Comparison of ENCODE assay signal across 1 cellular context in the genomic region with DNA sequence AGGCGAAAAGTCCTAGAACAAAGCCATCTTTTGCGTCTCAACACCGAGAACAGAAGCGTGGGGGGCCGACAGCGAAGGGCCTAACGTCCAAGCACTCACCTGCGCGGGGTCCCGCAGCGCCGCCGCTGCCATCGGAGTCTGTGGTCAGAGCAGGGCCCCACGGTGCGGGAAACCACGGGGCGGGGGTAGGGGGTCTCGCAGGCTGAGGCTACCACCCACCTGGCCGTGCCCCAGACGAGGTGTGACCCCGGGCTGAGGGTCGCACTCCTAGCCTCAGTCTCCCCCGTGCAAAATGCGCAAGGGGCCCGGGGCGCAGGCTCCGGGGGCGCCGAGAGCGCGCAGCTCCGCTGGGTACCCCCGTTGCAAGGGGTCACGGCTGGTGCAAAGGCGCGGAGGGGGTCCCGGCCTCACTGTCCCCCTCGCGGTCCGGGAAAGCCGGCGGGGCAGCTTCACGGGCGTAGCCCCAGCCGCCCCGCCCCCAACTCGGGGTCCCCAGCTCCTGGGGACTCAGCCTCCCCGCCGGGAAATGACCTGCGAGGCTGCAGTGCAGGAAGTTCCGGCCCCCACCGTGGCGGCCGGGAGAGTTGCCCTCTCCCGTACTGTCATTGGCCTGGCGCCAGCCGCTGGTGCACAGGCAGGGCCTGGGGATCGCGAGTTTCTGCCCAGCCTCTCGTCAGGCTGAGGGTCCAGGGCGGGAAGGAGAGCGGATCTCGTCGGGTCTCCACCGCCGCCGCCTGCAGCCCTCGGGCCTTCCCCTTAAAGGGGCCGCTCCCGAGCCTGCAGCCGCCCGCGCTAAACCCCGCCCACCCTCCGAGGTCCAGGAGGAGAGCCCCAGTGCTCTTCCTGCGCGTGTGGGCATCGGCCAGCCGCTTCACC.
TF ChIP-seq lines count a peak whose summit lies in the region.

ZNF792 (minus strand) TSS at position 699 of the 876 bp plus-strand sequence; CDS start at position 132, 567 bp downstream.

TF ChIP-seq in K562, 482 proteins besides CTCF, POLR2A, EP300 and RAD21 (continued from another document and continues in another):
- TF ChIP-seq, protein P1, sequence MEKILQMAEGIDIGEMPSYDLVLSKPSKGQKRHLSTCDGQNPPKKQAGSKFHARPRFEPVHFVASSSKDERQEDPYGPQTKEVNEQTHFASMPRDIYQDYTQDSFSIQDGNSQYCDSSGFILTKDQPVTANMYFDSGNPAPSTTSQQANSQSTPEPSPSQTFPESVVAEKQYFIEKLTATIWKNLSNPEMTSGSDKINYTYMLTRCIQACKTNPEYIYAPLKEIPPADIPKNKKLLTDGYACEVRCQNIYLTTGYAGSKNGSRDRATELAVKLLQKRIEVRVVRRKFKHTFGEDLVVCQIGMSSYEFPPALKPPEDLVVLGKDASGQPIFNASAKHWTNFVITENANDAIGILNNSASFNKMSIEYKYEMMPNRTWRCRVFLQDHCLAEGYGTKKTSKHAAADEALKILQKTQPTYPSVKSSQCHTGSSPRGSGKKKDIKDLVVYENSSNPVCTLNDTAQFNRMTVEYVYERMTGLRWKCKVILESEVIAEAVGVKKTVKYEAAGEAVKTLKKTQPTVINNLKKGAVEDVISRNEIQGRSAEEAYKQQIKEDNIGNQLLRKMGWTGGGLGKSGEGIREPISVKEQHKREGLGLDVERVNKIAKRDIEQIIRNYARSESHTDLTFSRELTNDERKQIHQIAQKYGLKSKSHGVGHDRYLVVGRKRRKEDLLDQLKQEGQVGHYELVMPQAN (IDR thresholded peaks at IDR 0.05; ENCODE audit: borderline replicate concordance), result no peak
- no peak for TF ChIP-seq ZBED1 (IDR thresholded peaks at IDR 0.05)
- no peak for TF ChIP-seq TAF7 (tag; IDR thresholded peaks at IDR 0.05)
- TF ChIP-seq MAFK (IDR thresholded peaks at IDR 0.05; ENCODE audit: low read length), result no peak
- TF ChIP-seq TCFL5 (CRISPR knock-in tag; conservative IDR thresholded peaks at IDR 0.05), result no peak
- no peak for TF ChIP-seq PTRF (tag; IDR thresholded peaks at IDR 0.05)
- TF ChIP-seq KDM1A (IDR thresholded peaks at IDR 0.05), result no peak
- TF ChIP-seq ETV1 (tag; conservative IDR thresholded peaks at IDR 0.05; ENCODE audit: low read depth), result peak; percentile 59; the same call in 1 of the 2 replicates
- TF ChIP-seq RBBP5 (IDR thresholded peaks at IDR 0.05; ENCODE audit: borderline replicate concordance, insufficient read depth, low read length, poor library complexity, severe bottlenecking), result peak; percentile 80
- TF ChIP-seq SLC30A9 (CRISPR knock-in tag; IDR thresholded peaks at IDR 0.05), result no peak
- TF ChIP-seq ZNF224 (CRISPR knock-in tag; IDR thresholded peaks at IDR 0.05), result no peak
- no peak for TF ChIP-seq ZNF239 (CRISPR knock-in tag; IDR thresholded peaks at IDR 0.05)
- no peak for TF ChIP-seq NCOA1 (IDR thresholded peaks at IDR 0.05; ENCODE audit: low read depth)
- TF ChIP-seq SMAD3 (CRISPR knock-in tag; conservative IDR thresholded peaks at IDR 0.05), result no peak
- TF ChIP-seq POLR3A (IDR thresholded peaks at IDR 0.05; ENCODE audit: borderline replicate concordance, extremely low read depth, insufficient read depth, insufficient read length), result no peak
- TF ChIP-seq DNMT1 (IDR thresholded peaks at IDR 0.05), result no peak
- TF ChIP-seq SRSF3 (IDR thresholded peaks at IDR 0.05; ENCODE audit: insufficient read depth, low read length), result no peak
- TF ChIP-seq BACH1 (tag; IDR thresholded peaks at IDR 0.05), result no peak
- TF ChIP-seq SIRT6 (IDR thresholded peaks at IDR 0.05; ENCODE audit: low read depth, low read length), result no peak
- no peak for TF ChIP-seq ZNF354B (CRISPR knock-in tag; IDR thresholded peaks at IDR 0.05)
- TF ChIP-seq SMARCB1 (IDR thresholded peaks at IDR 0.05; ENCODE audit: insufficient read length, low read depth), result no peak
- TF ChIP-seq DIDO1 (tag; IDR thresholded peaks at IDR 0.05; ENCODE audit: low read depth), result no peak
- no peak for TF ChIP-seq MAFF (IDR thresholded peaks at IDR 0.05; ENCODE audit: low read length)
- no peak for TF ChIP-seq ZMIZ1 (IDR thresholded peaks at IDR 0.05; ENCODE audit: low read depth in 2 of 2, low read length in 2 of 2)
- TF ChIP-seq E2F6 (IDR thresholded peaks at IDR 0.05; ENCODE audit: borderline replicate concordance in 1 of 2, extremely low read depth in 1 of 2, insufficient read depth in 1 of 2, insufficient read length in 1 of 2, low read depth in 1 of 2, low read length in 1 of 2, poor library complexity in 1 of 2, severe bottlenecking in 1 of 2), result peak in 1 of 2 experiments; percentile 49
- TF ChIP-seq SNRNP70 (optimal IDR thresholded peaks at IDR 0.05; ENCODE audit: low read depth, low read length), result no peak
- TF ChIP-seq, protein P2, sequence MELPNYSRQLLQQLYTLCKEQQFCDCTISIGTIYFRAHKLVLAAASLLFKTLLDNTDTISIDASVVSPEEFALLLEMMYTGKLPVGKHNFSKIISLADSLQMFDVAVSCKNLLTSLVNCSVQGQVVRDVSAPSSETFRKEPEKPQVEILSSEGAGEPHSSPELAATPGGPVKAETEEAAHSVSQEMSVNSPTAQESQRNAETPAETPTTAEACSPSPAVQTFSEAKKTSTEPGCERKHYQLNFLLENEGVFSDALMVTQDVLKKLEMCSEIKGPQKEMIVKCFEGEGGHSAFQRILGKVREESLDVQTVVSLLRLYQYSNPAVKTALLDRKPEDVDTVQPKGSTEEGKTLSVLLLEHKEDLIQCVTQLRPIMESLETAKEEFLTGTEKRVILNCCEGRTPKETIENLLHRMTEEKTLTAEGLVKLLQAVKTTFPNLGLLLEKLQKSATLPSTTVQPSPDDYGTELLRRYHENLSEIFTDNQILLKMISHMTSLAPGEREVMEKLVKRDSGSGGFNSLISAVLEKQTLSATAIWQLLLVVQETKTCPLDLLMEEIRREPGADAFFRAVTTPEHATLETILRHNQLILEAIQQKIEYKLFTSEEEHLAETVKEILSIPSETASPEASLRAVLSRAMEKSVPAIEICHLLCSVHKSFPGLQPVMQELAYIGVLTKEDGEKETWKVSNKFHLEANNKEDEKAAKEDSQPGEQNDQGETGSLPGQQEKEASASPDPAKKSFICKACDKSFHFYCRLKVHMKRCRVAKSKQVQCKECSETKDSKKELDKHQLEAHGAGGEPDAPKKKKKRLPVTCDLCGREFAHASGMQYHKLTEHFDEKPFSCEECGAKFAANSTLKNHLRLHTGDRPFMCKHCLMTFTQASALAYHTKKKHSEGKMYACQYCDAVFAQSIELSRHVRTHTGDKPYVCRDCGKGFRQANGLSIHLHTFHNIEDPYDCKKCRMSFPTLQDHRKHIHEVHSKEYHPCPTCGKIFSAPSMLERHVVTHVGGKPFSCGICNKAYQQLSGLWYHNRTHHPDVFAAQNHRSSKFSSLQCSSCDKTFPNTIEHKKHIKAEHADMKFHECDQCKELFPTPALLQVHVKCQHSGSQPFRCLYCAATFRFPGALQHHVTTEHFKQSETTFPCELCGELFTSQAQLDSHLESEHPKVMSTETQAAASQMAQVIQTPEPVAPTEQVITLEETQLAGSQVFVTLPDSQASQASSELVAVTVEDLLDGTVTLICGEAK (IDR thresholded peaks at IDR 0.05), result peak; percentile 73
- TF ChIP-seq, protein P2 (CRISPR knock-in tag; IDR thresholded peaks at IDR 0.05), result no peak
- no peak for TF ChIP-seq CBFB (CRISPR knock-in tag; IDR thresholded peaks at IDR 0.05)
- TF ChIP-seq SFPQ (IDR thresholded peaks at IDR 0.05; ENCODE audit: low read depth, low read length), result no peak
- no peak for TF ChIP-seq LCOR (CRISPR knock-in tag; IDR thresholded peaks at IDR 0.05)
- TF ChIP-seq ZNF785 (CRISPR knock-in tag; IDR thresholded peaks at IDR 0.05), result no peak
- TF ChIP-seq PPARD (CRISPR knock-in tag; IDR thresholded peaks at IDR 0.05), result no peak
- no peak for TF ChIP-seq ARHGAP35 (IDR thresholded peaks at IDR 0.05; ENCODE audit: partially characterized antibody)
- no peak for TF ChIP-seq NR3C1 (CRISPR knock-in tag; IDR thresholded peaks at IDR 0.05)
- no peak for TF ChIP-seq FOXA1 (IDR thresholded peaks at IDR 0.05; ENCODE audit: borderline replicate concordance)
- TF ChIP-seq ZBTB9 (CRISPR knock-in tag; IDR thresholded peaks at IDR 0.05), result no peak
- TF ChIP-seq POU5F1 (IDR thresholded peaks at IDR 0.05; ENCODE audit: borderline replicate concordance, low read depth, low read length, partially characterized antibody), result no peak
- no peak for TF ChIP-seq EP400 (IDR thresholded peaks at IDR 0.05)
- TF ChIP-seq ARNT (IDR thresholded peaks at IDR 0.05), result no peak
- TF ChIP-seq, protein P3, sequence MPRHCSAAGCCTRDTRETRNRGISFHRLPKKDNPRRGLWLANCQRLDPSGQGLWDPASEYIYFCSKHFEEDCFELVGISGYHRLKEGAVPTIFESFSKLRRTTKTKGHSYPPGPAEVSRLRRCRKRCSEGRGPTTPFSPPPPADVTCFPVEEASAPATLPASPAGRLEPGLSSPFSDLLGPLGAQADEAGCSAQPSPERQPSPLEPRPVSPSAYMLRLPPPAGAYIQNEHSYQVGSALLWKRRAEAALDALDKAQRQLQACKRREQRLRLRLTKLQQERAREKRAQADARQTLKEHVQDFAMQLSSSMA (CRISPR knock-in tag; IDR thresholded peaks at IDR 0.05), result no peak
- TF ChIP-seq GABPA (tag; conservative IDR thresholded peaks at IDR 0.05; ENCODE audit: low read depth), result peak; percentile 76
